28 cellular contexts compared by ENCODE assay signal in genomic region chr5:34584165-34584564, GRCh38.
DNase-seq lines count a peak whose midpoint lies in the region; ATAC-seq and TF ChIP-seq lines count a peak whose summit lies in the region.
"Had no signal": no experiment of that assay in that cellular context is flagged by ENCODE, and none has a peak within 500 bp of the region (broad histone marks: within the 10 kb centered on the region; RNA-seq: fewer than 3 reads in every experiment).

No MANE protein-coding gene starts in this region.

- TF ChIP-seq CTCF in endothelial cell (IDR thresholded peaks at IDR 0.05; ENCODE audit: unreplicated experiment): no peak

- ATAC-seq in GM21576 (IDR thresholded peaks at IDR 0.05; ENCODE audit: unreplicated experiment): no peak
- no peak for ATAC-seq in activated T-cell treated with anti-CD3 and anti-CD28 coated beads, Interleukin-2, amount 50 U/mL, for 72 hours (replicated peaks in 1 of 2)
- ATAC-seq: activated T-helper 17 cell treated with anti-CD3 and anti-CD28 coated beads, Interleukin-2, amount 50 U/mL, for 72 hours; CD8-positive, alpha-beta T cell; upper lobe of right lung had no signal

- peak; percentile 2 for DNase-seq in DMS79 treated with DMSO at 0.1 percent for 48 hours (lab: John Stamatoyannopoulos, UW)
- no peak for DNase-seq in DMS79 (lab: John Stamatoyannopoulos, UW)
- peak; percentile 75 for DNase-seq in NCI-H146 (lab: John Stamatoyannopoulos, UW)
- DNase-seq in NCI-H748 (lab: John Stamatoyannopoulos, UW; ENCODE audit: unreplicated experiment): peak; percentile 98
- no peak for DNase-seq in endothelial cell (ENCODE audit: low spot score)
- no peak for DNase-seq in amygdala (lab: John Stamatoyannopoulos, UW)
- DNase-seq in activated T-cell treated with anti-CD3 and anti-CD28 coated beads, Interleukin-2, amount 50 U/mL, for 72 hours: no peak
- DNase-seq: 8988T; activated B cell treated with CpG ODN at 0.5 μM for 24 hours; activated CD4-positive, alpha-beta T cell treated with anti-CD3 and anti-CD28 coated beads, Interleukin-2, amount 50 U/mL, for 4 hours; activated CD8-positive, alpha-beta memory T cell treated with anti-CD3 and anti-CD28 coated beads, Interleukin-2, amount 50 U/mL, for 4 hours; AML-193; caudate nucleus; CD8-positive, alpha-beta T cell; DND-41; islet precursor cell; midbrain; natural killer cell; NCI-H1048; retina; SHP77 treated with DMSO at 0.1 percent for 48 hours; small intestine; stimulated activated CD4-positive, alpha-beta T cell treated with anti-CD3 and anti-CD28 coated beads, Interleukin-2, amount 100 ng/mL, for 24 hours; substantia nigra; upper lobe of right lung had no signal

- H3K27ac Mint-ChIP-seq in endothelial cell (ENCODE audit: unreplicated experiment): peak overlapping the region; percentile 16
- no peak overlapping the region for H3K27ac Mint-ChIP-seq in activated T-cell treated with anti-CD3 and anti-CD28 coated beads, Interleukin-2, amount 50 U/mL, for 72 hours
- H3K27ac Mint-ChIP-seq: activated B cell treated with CpG ODN at 0.5 μM for 24 hours; activated naive CD8-positive, alpha-beta T cell; activated T-helper 17 cell treated with anti-CD3 and anti-CD28 coated beads, Interleukin-2, amount 50 U/mL, for 72 hours; CD8-positive, alpha-beta T cell had no signal

- peaks cover 4% of the 10 kb centered on the region for H3K36me3 Mint-ChIP-seq in endothelial cell (ENCODE audit: low read depth, unreplicated experiment)
- H3K36me3 Mint-ChIP-seq in activated T-cell treated with anti-CD3 and anti-CD28 coated beads, Interleukin-2, amount 50 U/mL, for 72 hours (ENCODE audit: insufficient read depth in 2 of 2): no peaks in the 10 kb centered on the region
- H3K36me3 Mint-ChIP-seq: activated naive CD8-positive, alpha-beta T cell; CD8-positive, alpha-beta T cell; natural killer cell had no signal

- H3K4me3 Mint-ChIP-seq in endothelial cell (ENCODE audit: unreplicated experiment): no peak overlapping the region
- no peak overlapping the region for H3K4me3 Mint-ChIP-seq in activated T-cell treated with anti-CD3 and anti-CD28 coated beads, Interleukin-2, amount 50 U/mL, for 72 hours
- H3K4me3 Mint-ChIP-seq: activated B cell treated with CpG ODN at 0.5 μM for 24 hours; activated naive CD8-positive, alpha-beta T cell; activated T-helper 17 cell treated with anti-CD3 and anti-CD28 coated beads, Interleukin-2, amount 50 U/mL, for 72 hours; CD8-positive, alpha-beta T cell; natural killer cell had no signal

- peaks cover 44% of the 10 kb centered on the region for H3K4me1 Mint-ChIP-seq in endothelial cell (ENCODE audit: unreplicated experiment)
- H3K4me1 Mint-ChIP-seq in activated T-cell treated with anti-CD3 and anti-CD28 coated beads, Interleukin-2, amount 50 U/mL, for 72 hours (ENCODE audit: low read depth): peaks cover 7% of the 10 kb centered on the region
- H3K4me1 Mint-ChIP-seq: activated B cell treated with CpG ODN at 0.5 μM for 24 hours had no signal

- peaks cover 5% of the 10 kb centered on the region for H3K27me3 Mint-ChIP-seq in endothelial cell (ENCODE audit: unreplicated experiment)
- peaks cover 45% of the 10 kb centered on the region for H3K27me3 Mint-ChIP-seq in activated T-cell treated with anti-CD3 and anti-CD28 coated beads, Interleukin-2, amount 50 U/mL, for 72 hours (ENCODE audit: low read depth)

- H3K9me3 Mint-ChIP-seq in endothelial cell (ENCODE audit: unreplicated experiment): no peaks in the 10 kb centered on the region
- no peaks in the 10 kb centered on the region for H3K9me3 Mint-ChIP-seq in activated T-cell treated with anti-CD3 and anti-CD28 coated beads, Interleukin-2, amount 50 U/mL, for 72 hours
- H3K9me3 Mint-ChIP-seq: activated B cell treated with CpG ODN at 0.5 μM for 24 hours; activated T-helper 17 cell treated with anti-CD3 and anti-CD28 coated beads, Interleukin-2, amount 50 U/mL, for 72 hours; CD8-positive, alpha-beta T cell; natural killer cell had no signal

Comparison
In these comparisons a context has a peak if more than half of its experiments do, and no peak if none do; other contexts are left out.
1. DNase-seq: peak in DMS79 treated with DMSO at 0.1 percent for 48 hours (single experiment), NCI-H146 (single experiment) and NCI-H748 (single experiment); none in DMS79 (single experiment), endothelial cell (single experiment), amygdala (0 of 56) and activated T-cell treated with anti-CD3 and anti-CD28 coated beads, Interleukin-2, amount 50 U/mL, for 72 hours (0 of 2).